ENCODE assay signal across 22 cellular contexts in the genomic region with DNA sequence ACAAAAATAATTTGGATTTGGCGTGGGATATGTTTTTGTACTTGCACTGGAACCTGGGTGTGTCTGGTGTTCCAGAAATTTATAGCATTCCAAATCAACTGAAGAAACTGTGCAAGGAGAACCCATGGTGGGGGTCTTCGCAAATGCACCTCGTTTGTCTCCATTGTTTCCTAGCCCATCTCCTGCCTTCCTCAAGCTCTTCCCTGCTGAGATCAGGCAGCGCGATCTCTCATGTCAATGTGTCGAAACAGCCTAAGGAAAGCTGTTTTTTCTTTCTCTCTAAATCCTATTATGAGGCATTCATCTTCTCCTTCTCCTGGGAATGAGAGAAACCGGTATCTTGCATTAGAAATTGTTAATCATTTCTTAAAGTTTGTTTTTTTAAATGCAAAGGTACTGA.
A peak's percentile ranks its signal among the peaks of the same experiment; 100 is the strongest.
DNase-seq lines count a peak whose midpoint lies in the region; ATAC-seq and TF ChIP-seq lines count a peak whose summit lies in the region.
"Had no signal": no experiment of that assay in that cellular context is flagged by ENCODE, and none has a peak within 500 bp of the region (broad histone marks: within the 10 kb centered on the region; RNA-seq: fewer than 3 reads in every experiment).

No MANE protein-coding gene starts in this region.

- no peak overlapping the region for H2BK15ac ChIP-seq in IMR-90 (ENCODE audit: low read depth, low read length)

- no peak overlapping the region for H4K91ac ChIP-seq in IMR-90 (ENCODE audit: insufficient read depth, low read depth, low read length)

- no peaks in the 10 kb centered on the region for H3K9me1 ChIP-seq in IMR-90 (ENCODE audit: insufficient read depth, low read length)

- POLR2A ChIA-PET in IMR-90 (lab: Charles Lee; ENCODE audit: unreplicated experiment) = no interaction called here
- POLR2A ChIA-PET in CD4-positive, alpha-beta T cell (lab: Charles Lee) = no interaction called here

- in situ Hi-C loops in IMR-90 (cut with MboI; ENCODE audit: low sequenced_read_pairs) = no loop called here

- H3K36me3 ChIP-seq in IMR-90 (ENCODE audit: control insufficient read depth, insufficient read depth, low read length) = no peaks in the 10 kb centered on the region
- no peaks in the 10 kb centered on the region for H3K36me3 ChIP-seq in adipocyte (ENCODE audit: control insufficient read depth, insufficient read depth, low read length, severe bottlenecking)
- no peaks in the 10 kb centered on the region for H3K36me3 ChIP-seq in suprapubic skin
- H3K36me3 ChIP-seq in testis (ENCODE audit: low read depth, missing control alignments) = no peaks in the 10 kb centered on the region
- H3K36me3 ChIP-seq: thyroid gland had no signal

- H3K56ac ChIP-seq in IMR-90 (ENCODE audit: extremely low read depth, insufficient read depth, low read length) = no peak overlapping the region

- no peak overlapping the region; the same call in 1 of the 2 replicates for H3K9ac ChIP-seq in IMR-90 (ENCODE audit: low read depth, low read length)
- no peak overlapping the region for H3K9ac ChIP-seq in adipocyte (ENCODE audit: low read length)

- DNase-seq in IMR-90 (no peak), adipocyte (ENCODE audit: low read depth) (no peak), iPS-NIHi7 (ENCODE audit: extremely low spot score) (peak; percentile 21), suprapubic skin (ENCODE audit: low spot score in 2 of 2) (no peak), NCI-H2196 (lab: John Stamatoyannopoulos, UW; ENCODE audit: unreplicated experiment) (no peak), testis (no peak)
- DNase-seq in CD4-positive, alpha-beta T cell = no peak
- DNase-seq: activated CD4-positive, alpha-beta T cell treated with anti-CD3 and anti-CD28 coated beads for 4 hours; activated T-cell treated with anti-CD3 and anti-CD28 coated beads, Interleukin-2, amount 50 U/mL, for 24 hours; amniotic stem cell; CD8-positive, alpha-beta memory T cell; GOT3; NCI-H1048; NCI-H1694 treated with DMSO at 0.1 percent for 48 hours; NCI-H2171; NCI-H524 treated with DMSO at 0.1 percent for 48 hours; RPMI8226; stimulated activated CD4-positive, alpha-beta T cell treated with anti-CD3 and anti-CD28 coated beads, Interleukin-12 subunit alpha, Interleukin-12 subunit beta, amount 100 ng/mL, for 4 hours; stimulated activated naive CD4-positive, alpha-beta T cell treated with Interleukin-2 at 50 U/mL for 16 hours; thyroid gland had no signal

- no peak overlapping the region for H2AFZ ChIP-seq in IMR-90 (replicated peaks; ENCODE audit: low read length, poor library complexity)

- H3K23ac ChIP-seq in IMR-90 (ENCODE audit: low read depth, low read length) = no peak overlapping the region

- WGBS in IMR-90 (ENCODE audit: extremely low coverage in 2 of 2, insufficient read length in 1 of 2), 2 experiments = 50% methylated on average over 3 of the region's 7 CpGs; no CpG with 5 or more reads in 1 of the 2 experiments
- 53% methylated on average over 7 of the region's 7 CpGs for whole genome bisulfite sequencing in suprapubic skin
- WGBS in testis, 2 donors = 44 to 60% methylated on average over 7 of the region's 7 CpGs

- no peak overlapping the region for H2BK120ac ChIP-seq in IMR-90 (ENCODE audit: low read depth, low read length)

- dilution Hi-C loops in IMR-90 (cut with HindIII; ENCODE audit: low sequenced_read_pairs, unreplicated experiment) = no loop called here

- no peaks in the 10 kb centered on the region for H4K20me1 ChIP-seq in IMR-90 (ENCODE audit: insufficient read depth, low read length)

- BruUV-seq in IMR-90 (replicated peaks; lab: Mats Ljungman, UMichigan) = no TSS peak

- H3K27me3 ChIP-seq in IMR-90 (ENCODE audit: control insufficient read depth, insufficient read depth, low read length) = no peaks in the 10 kb centered on the region
- no peaks in the 10 kb centered on the region for H3K27me3 ChIP-seq in adipocyte (replicated peaks; ENCODE audit: control insufficient read depth, insufficient read depth, low read length)
- H3K27me3 ChIP-seq in suprapubic skin = no peaks in the 10 kb centered on the region
- H3K27me3 ChIP-seq in CD4-positive, alpha-beta T cell (ENCODE audit: control insufficient read depth, insufficient read depth, low read length) = no peaks in the 10 kb centered on the region
- H3K27me3 ChIP-seq in testis = no peaks in the 10 kb centered on the region
- H3K27me3 ChIP-seq: thyroid gland had no signal

- H3K27ac ChIP-seq in IMR-90 (ENCODE audit: insufficient read depth, low read length) (no peak overlapping the region), suprapubic skin (peak overlapping the region; percentile 42), testis (no peak overlapping the region)
- H3K27ac ChIP-seq in CD4-positive, alpha-beta T cell (ENCODE audit: low read depth, low read length) = no peak overlapping the region
- H3K27ac ChIP-seq: SK-N-MC, thyroid gland had no signal

- no peak for TF ChIP-seq EP300 in suprapubic skin (IDR thresholded peaks at IDR 0.05)

- H2BK5ac ChIP-seq in IMR-90 (ENCODE audit: low read depth, low read length, poor library complexity, severe bottlenecking) = no peak overlapping the region

- no peak overlapping the region for H3K18ac ChIP-seq in IMR-90 (ENCODE audit: low read depth, low read length)

- no peak overlapping the region for H3K14ac ChIP-seq in IMR-90 (replicated peaks; ENCODE audit: low read depth, low read length)

- 0 out of 2 replicates have a peak overlapping the region, but pooled peaks have one; percentile 9 for H2BK20ac ChIP-seq in IMR-90 (ENCODE audit: low read depth, low read length)

- H3K4me3 Mint-ChIP-seq in CD4-positive, alpha-beta T cell = no peak overlapping the region
- H3K4me3 Mint-ChIP-seq: activated T-cell treated with anti-CD3 and anti-CD28 coated beads, Interleukin-2, amount 50 U/mL, for 24 hours; CD8-positive, alpha-beta memory T cell; memory B cell had no signal

- no peak for TF ChIP-seq POLR2A in IMR-90 (IDR thresholded peaks at IDR 0.05; ENCODE audit: low read depth, low read length)
- no peak for TF ChIP-seq POLR2A in suprapubic skin (IDR thresholded peaks at IDR 0.05)
- no peak for TF ChIP-seq POLR2A in testis (IDR thresholded peaks at IDR 0.05)

- H3K9me3 ChIP-seq in IMR-90 (ENCODE audit: control insufficient read depth, insufficient read depth, low read length) (no peaks in the 10 kb centered on the region), adipocyte (ENCODE audit: control insufficient read depth, low read length) (no peaks in the 10 kb centered on the region), suprapubic skin (no peaks in the 10 kb centered on the region), testis (no peaks in the 10 kb centered on the region)
- H3K9me3 ChIP-seq in CD4-positive, alpha-beta T cell (ENCODE audit: control insufficient read depth, low read length) = no peaks in the 10 kb centered on the region
- H3K9me3 ChIP-seq: thyroid gland had no signal

- H3K36me3 Mint-ChIP-seq in CD4-positive, alpha-beta T cell (ENCODE audit: low read depth) = no peaks in the 10 kb centered on the region
- H3K36me3 Mint-ChIP-seq: CD8-positive, alpha-beta memory T cell; memory B cell had no signal

- no peak for TF ChIP-seq RAD21 in IMR-90 (IDR thresholded peaks at IDR 0.05; ENCODE audit: low read length)

- H3K79me1 ChIP-seq in IMR-90 (ENCODE audit: low read depth in 1 of 2, low read length in 2 of 2) = no peaks in the 10 kb centered on the region

- H3K4ac ChIP-seq in IMR-90 (ENCODE audit: low read depth, low read length) = no peak overlapping the region

- no peak overlapping the region for H3K4me2 ChIP-seq in IMR-90 (ENCODE audit: low read depth, low read length)

- H3K4me1 Mint-ChIP-seq in CD4-positive, alpha-beta T cell (ENCODE audit: low read depth) = peaks cover 8% of the 10 kb centered on the region
- H3K4me1 Mint-ChIP-seq: memory B cell had no signal

- no peak overlapping the region for H4K5ac ChIP-seq in IMR-90 (ENCODE audit: low read depth, low read length)

- no peak for TF ChIP-seq CTCF in IMR-90 (conservative IDR thresholded peaks at IDR 0.05; ENCODE audit: low read depth, low read length)
- no peak for TF ChIP-seq CTCF in suprapubic skin (IDR thresholded peaks at IDR 0.05)
- TF ChIP-seq CTCF in CD4-positive, alpha-beta T cell (IDR thresholded peaks at IDR 0.05) = no peak
- TF ChIP-seq CTCF in testis (IDR thresholded peaks at IDR 0.05) = no peak

- no peak overlapping the region for H2AK9ac ChIP-seq in IMR-90 (replicated peaks; ENCODE audit: low read depth, low read length, poor library complexity)

- H3K4me3 ChIP-seq in IMR-90 (ENCODE audit: insufficient read depth, low read depth, low read length) = no peak overlapping the region
- peak overlapping the region; percentile 39 for H3K4me3 ChIP-seq in adipocyte (ENCODE audit: low read length)
- no peak overlapping the region for H3K4me3 ChIP-seq in suprapubic skin
- no peak overlapping the region for H3K4me3 ChIP-seq in testis
- H3K4me3 ChIP-seq: SK-N-MC, thyroid gland had no signal

- intact Hi-C loops in IMR-90 (cut with micrococcal nuclease) (no loop called here), testis (cut with DNase I; ENCODE audit: low total_unique reads) (no loop called here)
- intact Hi-C loops in CD4-positive, alpha-beta T cell (cut with DNase I, micrococcal nuclease) = no loop called here

- H3K27me3 Mint-ChIP-seq in CD4-positive, alpha-beta T cell = no peaks in the 10 kb centered on the region
- H3K27me3 Mint-ChIP-seq: memory B cell had no signal

- no peak overlapping the region for H4K8ac ChIP-seq in IMR-90 (ENCODE audit: low read depth in 2 of 2, low read length in 2 of 2)

- no peak for ATAC-seq in IMR-90 (ENCODE audit: low read depth)
- no peak for ATAC-seq in CD4-positive, alpha-beta T cell (ENCODE audit: poor library complexity)

- no peak overlapping the region for H2AK5ac ChIP-seq in IMR-90 (ENCODE audit: low read depth, low read length)

- H3K9me3 Mint-ChIP-seq in CD4-positive, alpha-beta T cell = no peaks in the 10 kb centered on the region
- H3K9me3 Mint-ChIP-seq: activated T-cell treated with anti-CD3 and anti-CD28 coated beads, Interleukin-2, amount 50 U/mL, for 24 hours; CD8-positive, alpha-beta memory T cell had no signal

- H3K27ac Mint-ChIP-seq in CD4-positive, alpha-beta T cell = no peak overlapping the region
- H3K27ac Mint-ChIP-seq: activated T-cell treated with anti-CD3 and anti-CD28 coated beads, Interleukin-2, amount 50 U/mL, for 24 hours; CD8-positive, alpha-beta memory T cell; memory B cell had no signal

- CTCF ChIA-PET in IMR-90 (lab: Yijun Ruan, JAX) = no interaction called here
- CTCF ChIA-PET in CD4-positive, alpha-beta T cell (lab: Charles Lee) = no interaction called here

- H3K4me1 ChIP-seq in IMR-90 (ENCODE audit: control insufficient read depth, insufficient read depth, low read length) (peaks cover 2% of the 10 kb centered on the region; the same call in 1 of the 2 replicates), adipocyte (ENCODE audit: control insufficient read depth, insufficient read depth, low read length) (peaks cover 5% of the 10 kb centered on the region), suprapubic skin (peaks cover 15% of the 10 kb centered on the region), testis (no peaks in the 10 kb centered on the region)
- H3K4me1 ChIP-seq: thyroid gland had no signal

TF ChIP-seq in IMR-90, 13 proteins besides CTCF, POLR2A, EP300 and RAD21 (continues in another document):
- TF ChIP-seq MAZ (IDR thresholded peaks at IDR 0.05; ENCODE audit: borderline replicate concordance, low read depth, low read length) (no peak), BHLHE40 (IDR thresholded peaks at IDR 0.05; ENCODE audit: low read depth, low read length) (no peak)
